1 cellular context compared by ENCODE assay signal in genomic region chr7:106462914-106463482, GRCh38.
TF ChIP-seq lines count a peak whose summit lies in the region.

No MANE protein-coding gene starts in this region.

TF ChIP-seq in GM23338, 12 proteins besides CTCF, POLR2A, EP300 and RAD21:
- no peak for TF ChIP-seq ETS1 (IDR thresholded peaks at IDR 0.05)
- TF ChIP-seq ZNF462 (CRISPR knock-in tag; IDR thresholded peaks at IDR 0.05): no peak
- TF ChIP-seq EZH2phosphoT487 (IDR thresholded peaks at IDR 0.05; ENCODE audit: unreplicated experiment): no peak
- TF ChIP-seq REST (IDR thresholded peaks at IDR 0.05; ENCODE audit: unreplicated experiment): no peak
- no peak for TF ChIP-seq NANOG (IDR thresholded peaks at IDR 0.05; ENCODE audit: borderline replicate concordance)
- no peak for TF ChIP-seq POLR2AphosphoS5 (IDR thresholded peaks at IDR 0.05; ENCODE audit: low read depth)
- TF ChIP-seq ZNF114 (CRISPR knock-in tag; IDR thresholded peaks at IDR 0.05): no peak
- TF ChIP-seq ZNF331 (CRISPR knock-in tag; IDR thresholded peaks at IDR 0.05; ENCODE audit: low read depth): no peak
- no peak for TF ChIP-seq EZH2 (IDR thresholded peaks at IDR 0.05; ENCODE audit: low read depth, unreplicated experiment)
- TF ChIP-seq STAT1 (IDR thresholded peaks at IDR 0.05; ENCODE audit: unreplicated experiment): no peak
- no peak for TF ChIP-seq CREB1 (CRISPR knock-in tag; IDR thresholded peaks at IDR 0.05; ENCODE audit: low read depth)
- TF ChIP-seq JUNB (IDR thresholded peaks at IDR 0.05; ENCODE audit: unreplicated experiment): no peak
